ENCODE assay signal across 7 cellular contexts in the genomic region with DNA sequence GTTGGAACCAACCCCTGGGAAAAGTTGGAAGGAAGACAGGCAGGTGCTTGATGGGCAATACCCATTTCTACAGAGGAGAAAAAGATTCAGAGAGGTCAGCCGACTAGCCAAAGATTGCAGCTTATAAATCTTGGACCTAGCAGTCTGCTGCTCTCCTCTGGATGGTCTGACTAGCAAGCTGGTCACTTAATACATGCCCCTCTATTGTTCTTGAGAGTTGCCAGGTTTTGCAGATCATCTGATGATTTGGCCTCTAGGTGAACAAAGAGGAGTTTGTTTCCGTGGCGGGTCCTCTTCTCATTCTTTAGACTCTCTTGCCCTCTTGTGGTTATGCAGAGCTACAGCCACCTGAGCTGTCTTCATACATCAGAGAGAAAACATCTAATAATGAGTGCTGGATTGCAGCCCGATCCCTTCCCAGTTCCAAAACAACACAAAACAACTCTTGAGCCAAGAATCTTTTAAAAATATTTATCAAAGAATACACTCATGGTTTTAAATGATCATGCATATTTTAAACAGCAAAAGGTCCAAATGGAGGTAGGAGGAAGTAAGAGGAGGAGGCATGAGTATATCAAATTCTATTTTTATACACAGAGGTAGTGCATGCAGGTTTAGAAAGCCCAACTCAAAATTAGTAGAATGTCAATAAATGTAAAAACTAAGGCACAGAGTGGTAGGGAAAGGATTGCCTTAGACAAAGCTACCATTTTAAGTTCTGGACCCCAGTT.
DNase-seq lines count a peak whose midpoint lies in the region; ATAC-seq and TF ChIP-seq lines count a peak whose summit lies in the region.

No MANE protein-coding gene starts in this region.

- in situ Hi-C loops in brain microvascular endothelial cell (cut with HindIII; ENCODE audit: low pct_ligation_motif_present, low sequenced_read_pairs), result no loop called here

- peaks cover 6% of the 10 kb centered on the region for H3K27me3 ChIP-seq in brain microvascular endothelial cell (replicated peaks)

- peak; percentile 96 for ATAC-seq in GM21529 (IDR thresholded peaks at IDR 0.05; ENCODE audit: unreplicated experiment)

- CTCF ChIA-PET in GM10248 (lab: Yijun Ruan, JAX), result interaction anchor here (0.6 to 3.0 kb wide), 17 partner anchors 10 to 1514 kb away, joined by 3 to 20 read pairs (median 4); no protein-coding TSS in a partner anchor

- TF ChIP-seq CTCF in GM10248 (IDR thresholded peaks at IDR 0.05; ENCODE audit: control extremely low read depth, extremely low read depth, low read depth, missing control alignments), result peak; percentile 88
- TF ChIP-seq CTCF in brain microvascular endothelial cell (IDR thresholded peaks at IDR 0.05; ENCODE audit: low read depth, low read length, missing control alignments), result peak; percentile 91

- H3K4me3 ChIP-seq in brain microvascular endothelial cell (ENCODE audit: low read depth, low read length), result no peak overlapping the region

- no peak overlapping the region for H3K27ac ChIP-seq in brain microvascular endothelial cell

- DNase-seq in GM10248 (ENCODE audit: extremely low spot score), result peak; percentile 53
- DNase-seq in HPDE6-E6E7 (ENCODE audit: extremely low spot score), result peak; percentile 84
- peak; percentile 86 for DNase-seq in NCI-H748 (lab: John Stamatoyannopoulos, UW; ENCODE audit: unreplicated experiment)
- peak; percentile 69 for DNase-seq in brain microvascular endothelial cell
- peak; percentile 77 for DNase-seq in iris pigment epithelial cell (ENCODE audit: low read depth)
- DNase-seq in superior temporal gyrus (ENCODE audit: extremely low spot score), result peak; percentile 92

- H3K36me3 ChIP-seq in brain microvascular endothelial cell (replicated peaks), result no peaks in the 10 kb centered on the region

- POLR2A ChIA-PET in GM10248 (lab: Yijun Ruan, JAX), result no interaction called here
